In genomic region chr5:135204151-135204600, GRCh38 we compare ENCODE assay signal across 10 cellular contexts.
DNase-seq lines count a peak whose midpoint lies in the region; TF ChIP-seq lines count a peak whose summit lies in the region.
"Had no signal": no experiment of that assay in that cellular context is flagged by ENCODE, and none has a peak within 500 bp of the region (broad histone marks: within the 10 kb centered on the region; RNA-seq: fewer than 3 reads in every experiment).

No MANE protein-coding gene starts in this region.

- H3K36me3 ChIP-seq in endodermal cell (ENCODE audit: control insufficient read depth, insufficient read depth, low read length) (no peaks in the 10 kb centered on the region), smooth muscle cell (ENCODE audit: low read depth) (no peaks in the 10 kb centered on the region), tibial nerve (no peaks in the 10 kb centered on the region)

- H3K4me3 ChIP-seq in endodermal cell (ENCODE audit: low read length) (no peak overlapping the region), smooth muscle cell (no peak overlapping the region), tibial nerve (no peak overlapping the region)

- peak; percentile 78 for TF ChIP-seq CTCF in endodermal cell (conservative IDR thresholded peaks at IDR 0.05)
- TF ChIP-seq CTCF in smooth muscle cell (IDR thresholded peaks at IDR 0.05; ENCODE audit: borderline replicate concordance, insufficient read depth, poor library complexity, severe bottlenecking) = peak; percentile 45
- peak in 1 of 5 experiments; percentile 27 for TF ChIP-seq CTCF in tibial nerve (IDR thresholded peaks at IDR 0.05)

- no peak for TF ChIP-seq EP300 in tibial nerve (IDR thresholded peaks at IDR 0.05)

- H3K79me2 ChIP-seq in smooth muscle cell (ENCODE audit: low read depth) = no peaks in the 10 kb centered on the region

- H4K20me1 ChIP-seq in smooth muscle cell (ENCODE audit: low read depth) = no peaks in the 10 kb centered on the region

- DNase-seq in NCI-H2227 (lab: John Stamatoyannopoulos, UW; ENCODE audit: unreplicated experiment) (peak; percentile 27), NCI-H2227 treated with DMSO at 0.1 percent for 48 hours (lab: John Stamatoyannopoulos, UW) (no peak), NCI-H1694 (lab: John Stamatoyannopoulos, UW) (peak; percentile 35), endodermal cell (no peak), smooth muscle cell (lab: John Stamatoyannopoulos, UW; ENCODE audit: unreplicated experiment) (no peak), putamen (ENCODE audit: low spot score) (no peak), nucleus accumbens (lab: John Stamatoyannopoulos, UW) (no peak), tibial nerve (ENCODE audit: low spot score in 2 of 2) (no peak)
- DNase-seq: CD8-positive, alpha-beta memory T cell; naive thymus-derived CD8-positive, alpha-beta T cell had no signal

- peaks cover 1% of the 10 kb centered on the region for H3K4me1 Mint-ChIP-seq in endodermal cell
- H3K4me1 Mint-ChIP-seq: CD8-positive, alpha-beta memory T cell; naive thymus-derived CD8-positive, alpha-beta T cell had no signal

- H3K27me3 ChIP-seq in endodermal cell (ENCODE audit: control insufficient read depth, insufficient read depth, low read length, poor library complexity, severe bottlenecking) (peaks cover 9% of the 10 kb centered on the region), smooth muscle cell (ENCODE audit: low read depth) (no peaks in the 10 kb centered on the region), tibial nerve (no peaks in the 10 kb centered on the region)

- peaks cover 22% of the 10 kb centered on the region for H3K9me3 Mint-ChIP-seq in endodermal cell

- peaks cover 6% of the 10 kb centered on the region for H3K27me3 Mint-ChIP-seq in endodermal cell (ENCODE audit: insufficient read depth)

- H3K27ac Mint-ChIP-seq in endodermal cell = no peak overlapping the region
- H3K27ac Mint-ChIP-seq: CD8-positive, alpha-beta memory T cell; naive thymus-derived CD8-positive, alpha-beta T cell had no signal

- no peak overlapping the region for H2AFZ ChIP-seq in smooth muscle cell (ENCODE audit: low read depth)

- no peak overlapping the region for H3K27ac ChIP-seq in endodermal cell (ENCODE audit: low read depth, low read length)
- H3K27ac ChIP-seq in smooth muscle cell (ENCODE audit: low read depth) = peak overlapping the region; percentile 23
- no peak overlapping the region for H3K27ac ChIP-seq in tibial nerve

- H3K36me3 Mint-ChIP-seq in endodermal cell (ENCODE audit: low read depth) = no peaks in the 10 kb centered on the region
- H3K36me3 Mint-ChIP-seq: CD8-positive, alpha-beta memory T cell had no signal

- H3K9me3 ChIP-seq in endodermal cell (ENCODE audit: control insufficient read depth, low read length) (peaks cover 20% of the 10 kb centered on the region), smooth muscle cell (replicated peaks; ENCODE audit: low read depth) (peaks cover 9% of the 10 kb centered on the region), tibial nerve (peaks cover 0 to 22% (median 2%) of the 10 kb centered on the region in 4 donors)

- H3K9ac ChIP-seq in endodermal cell (ENCODE audit: extremely low read depth, low read length, poor library complexity, severe bottlenecking) (no peak overlapping the region), smooth muscle cell (ENCODE audit: low read depth) (no peak overlapping the region)

- H3F3A ChIP-seq in smooth muscle cell (ENCODE audit: low read depth) = peaks cover 7% of the 10 kb centered on the region

- TF ChIP-seq POLR2A in tibial nerve (IDR thresholded peaks at IDR 0.05) = no peak

- H3K4me2 ChIP-seq in smooth muscle cell = no peak overlapping the region

- H3K4me3 Mint-ChIP-seq in endodermal cell = no peak overlapping the region
- H3K4me3 Mint-ChIP-seq: CD8-positive, alpha-beta memory T cell; naive thymus-derived CD8-positive, alpha-beta T cell had no signal

- H3K4me1 ChIP-seq in endodermal cell (ENCODE audit: control insufficient read depth, insufficient read depth, low read length) (no peaks in the 10 kb centered on the region), smooth muscle cell (ENCODE audit: low read depth) (peaks cover 3% of the 10 kb centered on the region), tibial nerve (no peaks in the 10 kb centered on the region)

- 89% methylated on average over 1 of the region's 1 CpG; no CpG with 5 or more reads in 1 of the 2 experiments for WGBS in endodermal cell (ENCODE audit: insufficient coverage in 1 of 2, insufficient read length in 1 of 2), 2 experiments
- 61% methylated on average over 1 of the region's 1 CpG for WGBS in smooth muscle cell (ENCODE audit: low lambda C conversion rate)
- 58 to 83% methylated on average over 1 of the region's 1 CpG for WGBS in tibial nerve, 2 donors

Comparison
In these comparisons a context has a peak if more than half of its experiments do, and no peak if none do; other contexts are left out.
1. DNase-seq: peak in NCI-H2227 (single experiment) and NCI-H1694 (single experiment); none in NCI-H2227 treated with DMSO at 0.1 percent for 48 hours (single experiment), endodermal cell (single experiment), smooth muscle cell (single experiment), putamen (single experiment), nucleus accumbens (0 of 56) and tibial nerve (0 of 2).